1 cellular context compared by ENCODE assay signal in the genomic region with DNA sequence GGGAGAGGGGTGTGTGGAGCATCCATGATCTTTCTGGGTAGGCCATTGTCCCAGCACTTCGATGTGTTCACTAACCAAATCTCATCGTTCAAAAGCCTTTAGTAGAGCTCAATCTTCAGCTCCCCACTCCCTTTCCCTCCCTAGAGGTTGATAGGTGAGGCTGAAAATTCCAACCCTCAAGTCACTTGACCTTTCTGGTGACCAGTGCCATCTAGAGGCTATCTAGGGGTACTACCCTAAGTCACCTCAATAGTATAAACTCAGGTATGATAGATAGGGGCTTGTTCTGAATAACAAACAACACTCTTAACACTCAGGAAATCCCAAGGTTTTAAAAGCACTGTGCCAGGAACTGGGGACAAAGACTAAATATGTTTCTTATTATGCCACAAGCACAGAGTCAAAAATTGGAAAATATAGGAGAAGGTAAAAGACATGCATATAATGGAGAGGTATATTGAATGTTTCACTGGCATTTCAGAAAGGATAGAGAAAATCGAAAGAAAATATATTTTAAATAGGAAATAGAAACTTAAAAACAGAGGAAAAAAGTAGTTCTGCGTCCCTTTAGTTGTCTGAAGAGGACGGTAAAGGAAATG.
TF ChIP-seq lines count a peak whose summit lies in the region.

No MANE protein-coding gene starts in this region.

TF ChIP-seq in GM23338, 12 proteins besides CTCF, POLR2A, EP300 and RAD21 (continued from another document):
- TF ChIP-seq, protein P1, sequence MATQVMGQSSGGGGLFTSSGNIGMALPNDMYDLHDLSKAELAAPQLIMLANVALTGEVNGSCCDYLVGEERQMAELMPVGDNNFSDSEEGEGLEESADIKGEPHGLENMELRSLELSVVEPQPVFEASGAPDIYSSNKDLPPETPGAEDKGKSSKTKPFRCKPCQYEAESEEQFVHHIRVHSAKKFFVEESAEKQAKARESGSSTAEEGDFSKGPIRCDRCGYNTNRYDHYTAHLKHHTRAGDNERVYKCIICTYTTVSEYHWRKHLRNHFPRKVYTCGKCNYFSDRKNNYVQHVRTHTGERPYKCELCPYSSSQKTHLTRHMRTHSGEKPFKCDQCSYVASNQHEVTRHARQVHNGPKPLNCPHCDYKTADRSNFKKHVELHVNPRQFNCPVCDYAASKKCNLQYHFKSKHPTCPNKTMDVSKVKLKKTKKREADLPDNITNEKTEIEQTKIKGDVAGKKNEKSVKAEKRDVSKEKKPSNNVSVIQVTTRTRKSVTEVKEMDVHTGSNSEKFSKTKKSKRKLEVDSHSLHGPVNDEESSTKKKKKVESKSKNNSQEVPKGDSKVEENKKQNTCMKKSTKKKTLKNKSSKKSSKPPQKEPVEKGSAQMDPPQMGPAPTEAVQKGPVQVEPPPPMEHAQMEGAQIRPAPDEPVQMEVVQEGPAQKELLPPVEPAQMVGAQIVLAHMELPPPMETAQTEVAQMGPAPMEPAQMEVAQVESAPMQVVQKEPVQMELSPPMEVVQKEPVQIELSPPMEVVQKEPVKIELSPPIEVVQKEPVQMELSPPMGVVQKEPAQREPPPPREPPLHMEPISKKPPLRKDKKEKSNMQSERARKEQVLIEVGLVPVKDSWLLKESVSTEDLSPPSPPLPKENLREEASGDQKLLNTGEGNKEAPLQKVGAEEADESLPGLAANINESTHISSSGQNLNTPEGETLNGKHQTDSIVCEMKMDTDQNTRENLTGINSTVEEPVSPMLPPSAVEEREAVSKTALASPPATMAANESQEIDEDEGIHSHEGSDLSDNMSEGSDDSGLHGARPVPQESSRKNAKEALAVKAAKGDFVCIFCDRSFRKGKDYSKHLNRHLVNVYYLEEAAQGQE (IDR thresholded peaks at IDR 0.05; ENCODE audit: unreplicated experiment), result no peak
- TF ChIP-seq CREB1 (CRISPR knock-in tag; IDR thresholded peaks at IDR 0.05; ENCODE audit: low read depth) (no peak), EZH2 (IDR thresholded peaks at IDR 0.05; ENCODE audit: low read depth, unreplicated experiment) (no peak)
